Comparison of ENCODE assay signal across 21 cellular contexts in the genomic region with DNA sequence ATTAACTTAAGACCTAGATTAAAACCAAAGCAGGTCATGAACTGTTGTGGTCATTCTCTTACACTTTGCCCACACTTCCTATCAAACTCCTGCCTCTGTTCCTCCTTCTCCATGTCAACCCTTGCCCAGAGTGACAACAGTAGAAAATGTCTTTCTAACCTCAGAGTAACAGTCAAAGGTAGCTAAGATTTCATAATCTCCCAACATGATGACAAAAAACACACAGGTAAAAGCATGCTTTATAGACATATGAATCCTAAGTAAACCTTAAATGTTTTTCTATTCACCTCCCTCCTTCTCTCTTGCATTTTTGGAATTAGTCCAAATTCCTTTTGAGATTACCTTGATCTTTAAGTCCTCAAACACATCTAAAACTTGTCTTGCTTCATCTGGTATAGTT.
DNase-seq lines count a peak whose midpoint lies in the region; ATAC-seq and TF ChIP-seq lines count a peak whose summit lies in the region.
"Had no signal": no experiment of that assay in that cellular context is flagged by ENCODE, and none has a peak within 500 bp of the region (broad histone marks: within the 10 kb centered on the region; RNA-seq: fewer than 3 reads in every experiment).

No MANE protein-coding gene starts in this region.

- BruUV-seq in MCF 10A (replicated peaks; lab: Mats Ljungman, UMichigan), result no TSS peak

- H3K36me3 Mint-ChIP-seq in MCF 10A (ENCODE audit: insufficient read depth, unreplicated experiment), result peaks cover 7% of the 10 kb centered on the region

- peaks cover 0 to 5% of the 10 kb centered on the region in 2 donors for H3K4me1 ChIP-seq in breast epithelium
- peaks cover 15% of the 10 kb centered on the region for H3K4me1 ChIP-seq in MM.1S (ENCODE audit: low read length)
- H3K4me1 ChIP-seq: parathyroid adenoma, thyroid gland had no signal

- H3K27ac Mint-ChIP-seq in MCF 10A (ENCODE audit: low read depth, unreplicated experiment), result no peak overlapping the region
- H3K27ac Mint-ChIP-seq: activated CD4-positive, alpha-beta T cell treated with anti-CD3 and anti-CD28 coated beads, Interleukin-2, amount 10 ng/mL, durations not matched to agents 24 days and 14 days; activated naive CD4-positive, alpha-beta T cell treated with anti-CD3 and anti-CD28 coated beads, Interleukin-2, amount 50 U/mL, for 72 hours had no signal

- no peak for TF ChIP-seq POLR2A in breast epithelium (IDR thresholded peaks at IDR 0.05)

- TF ChIP-seq CTCF in MCF 10A (IDR thresholded peaks at IDR 0.05; ENCODE audit: unreplicated experiment) (no peak), breast epithelium (IDR thresholded peaks at IDR 0.05) (no peak), MM.1S (IDR thresholded peaks at IDR 0.05; ENCODE audit: low read length) (no peak), RWPE1 (conservative IDR thresholded peaks at IDR 0.05; ENCODE audit: low read depth) (no peak)

- H3K4me3 ChIP-seq in breast epithelium, result no peak overlapping the region
- no peak overlapping the region for H3K4me3 ChIP-seq in MM.1S (ENCODE audit: low read length)
- H3K4me3 ChIP-seq: dorsolateral prefrontal cortex, GM23248, SJSA1, thyroid gland had no signal

- H3K9me3 ChIP-seq in breast epithelium (peaks cover 0 to 5% of the 10 kb centered on the region in 2 donors), MM.1S (replicated peaks; ENCODE audit: insufficient read depth, low read length) (no peaks in the 10 kb centered on the region)
- H3K9me3 ChIP-seq: SJSA1, thyroid gland had no signal

- no peak overlapping the region for H2AFZ ChIP-seq in MM.1S (ENCODE audit: low read length)
- H2AFZ ChIP-seq: GM23248, parathyroid adenoma had no signal

- CTCF ChIA-PET in MCF 10A (lab: Yijun Ruan, JAX) (interaction anchor here (0.6 to 0.8 kb wide), 2 partner anchors 48 to 1022 kb away, joined by 4 read pairs; no protein-coding TSS in a partner anchor), RWPE1 (lab: Yijun Ruan, JAX) (no interaction called here)

- H3K9me3 Mint-ChIP-seq in MCF 10A (ENCODE audit: unreplicated experiment), result no peaks in the 10 kb centered on the region

- H4K20me1 ChIP-seq in MM.1S (ENCODE audit: insufficient read depth, low read length), result no peaks in the 10 kb centered on the region

- no peaks in the 10 kb centered on the region for H3K36me3 ChIP-seq in breast epithelium
- H3K36me3 ChIP-seq in MM.1S (replicated peaks; ENCODE audit: insufficient read depth, low read length), result no peaks in the 10 kb centered on the region
- H3K36me3 ChIP-seq: brain microvascular endothelial cell, SJSA1, thyroid gland had no signal

- no peak overlapping the region for H3K4me3 Mint-ChIP-seq in MCF 10A (ENCODE audit: unreplicated experiment)
- H3K4me3 Mint-ChIP-seq: activated CD4-positive, alpha-beta T cell treated with anti-CD3 and anti-CD28 coated beads, Interleukin-2, amount 10 ng/mL, durations not matched to agents 24 days and 14 days had no signal

- intact Hi-C loops in MCF 10A (cut with micrococcal nuclease), result no loop called here
- intact Hi-C loops in breast epithelium (cut with DNase I; ENCODE audit: low total_unique reads), result no loop called here

- H3F3A ChIP-seq in MM.1S (ENCODE audit: insufficient read depth, low read length), result no peaks in the 10 kb centered on the region

- H3K9me2 ChIP-seq in MM.1S (replicated peaks; ENCODE audit: insufficient read depth, low read length), result no peaks in the 10 kb centered on the region

- POLR2A ChIA-PET in MCF 10A (lab: Yijun Ruan, JAX) (interaction anchor here (0.7 to 1.2 kb wide), 3 partner anchors 15 to 286 kb away, joined by 3 to 4 read pairs (median 3); no protein-coding TSS in a partner anchor), RWPE1 (lab: Yijun Ruan, JAX; ENCODE audit: low non-redundant PET) (no interaction called here)

- peak overlapping the region; percentile 30; the same call in 1 of the 2 replicates for H3K4me2 ChIP-seq in MM.1S (ENCODE audit: low read depth, low read length)

- no peaks in the 10 kb centered on the region for H3K79me2 ChIP-seq in MM.1S (ENCODE audit: low read length)
- H3K79me2 ChIP-seq: parathyroid adenoma had no signal

- H3K4me1 Mint-ChIP-seq in MCF 10A (ENCODE audit: insufficient read depth, unreplicated experiment), result peaks cover 8% of the 10 kb centered on the region
- H3K4me1 Mint-ChIP-seq: activated CD4-positive, alpha-beta T cell treated with anti-CD3 and anti-CD28 coated beads, Interleukin-2, amount 10 ng/mL, durations not matched to agents 24 days and 14 days had no signal

- no peak overlapping the region for H3K9ac ChIP-seq in MM.1S (ENCODE audit: low read length)
- H3K9ac ChIP-seq: GM23248, parathyroid adenoma had no signal

- DNase-seq in MCF 10A (ENCODE audit: unreplicated experiment) (peak; percentile 1), breast epithelium (ENCODE audit: low spot score in 2 of 2) (no peak), MM.1S (no peak), amygdala (lab: John Stamatoyannopoulos, UW) (no peak), RWPE1 (ENCODE audit: low spot score) (no peak)
- no peak for DNase-seq in activated CD4-positive, alpha-beta T cell treated with anti-CD3 and anti-CD28 coated beads for 4 hours
- DNase-seq: activated CD4-positive, alpha-beta T cell treated with anti-CD3 and anti-CD28 coated beads, Interleukin-2, amount 10 ng/mL, durations not matched to agents 24 days and 14 days; brain microvascular endothelial cell; DND-41; dorsolateral prefrontal cortex; hippocampal formation; NCI-H1694 treated with DMSO at 0.1 percent for 48 hours; stimulated activated CD4-positive, alpha-beta T cell treated with anti-CD3 and anti-CD28 coated beads, Interleukin-4, amount 100 ng/mL, for 24 hours; thyroid gland had no signal

- H3K27ac ChIP-seq in breast epithelium (no peak overlapping the region), MM.1S (ENCODE audit: low read length) (peak overlapping the region; percentile 10; the same call in 1 of the 2 replicates), RWPE1 (no peak overlapping the region)
- H3K27ac ChIP-seq: brain microvascular endothelial cell, C4-2B, dorsolateral prefrontal cortex, GM23248, parathyroid adenoma, SJSA1, thyroid gland had no signal

- H3K27me3 Mint-ChIP-seq in MCF 10A (ENCODE audit: insufficient read depth, unreplicated experiment), result no peaks in the 10 kb centered on the region
- H3K27me3 Mint-ChIP-seq: activated CD4-positive, alpha-beta T cell treated with anti-CD3 and anti-CD28 coated beads, Interleukin-2, amount 10 ng/mL, durations not matched to agents 24 days and 14 days had no signal

- ATAC-seq in HG02884 (IDR thresholded peaks at IDR 0.05; ENCODE audit: unreplicated experiment) (peak; percentile 29), HG03175 (IDR thresholded peaks at IDR 0.05; ENCODE audit: unreplicated experiment) (no peak)
- ATAC-seq: activated naive CD4-positive, alpha-beta T cell treated with anti-CD3 and anti-CD28 coated beads, Interleukin-2, amount 50 U/mL, for 72 hours had no signal

- H3K27me3 ChIP-seq in breast epithelium (no peaks in the 10 kb centered on the region), MM.1S (replicated peaks; ENCODE audit: insufficient read depth, low read length) (no peaks in the 10 kb centered on the region)
- H3K27me3 ChIP-seq: brain microvascular endothelial cell, dorsolateral prefrontal cortex, SJSA1, thyroid gland had no signal
